Comparison of ENCODE assay signal across 1 cellular context in genomic region chr6:118319890-118320289, GRCh38.
TF ChIP-seq lines count a peak whose summit lies in the region.

No MANE protein-coding gene starts in this region.

TF ChIP-seq in IMR-90, 13 proteins besides CTCF, POLR2A, EP300 and RAD21:
- TF ChIP-seq FOS (IDR thresholded peaks at IDR 0.05; ENCODE audit: low read depth, low read length), result no peak
- TF ChIP-seq SMC3 (IDR thresholded peaks at IDR 0.05; ENCODE audit: low read depth, low read length), result no peak
- TF ChIP-seq, protein P1, sequence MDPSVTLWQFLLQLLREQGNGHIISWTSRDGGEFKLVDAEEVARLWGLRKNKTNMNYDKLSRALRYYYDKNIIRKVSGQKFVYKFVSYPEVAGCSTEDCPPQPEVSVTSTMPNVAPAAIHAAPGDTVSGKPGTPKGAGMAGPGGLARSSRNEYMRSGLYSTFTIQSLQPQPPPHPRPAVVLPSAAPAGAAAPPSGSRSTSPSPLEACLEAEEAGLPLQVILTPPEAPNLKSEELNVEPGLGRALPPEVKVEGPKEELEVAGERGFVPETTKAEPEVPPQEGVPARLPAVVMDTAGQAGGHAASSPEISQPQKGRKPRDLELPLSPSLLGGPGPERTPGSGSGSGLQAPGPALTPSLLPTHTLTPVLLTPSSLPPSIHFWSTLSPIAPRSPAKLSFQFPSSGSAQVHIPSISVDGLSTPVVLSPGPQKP (IDR thresholded peaks at IDR 0.05; ENCODE audit: borderline replicate concordance, low read depth, low read length), result no peak
- no peak for TF ChIP-seq BHLHE40 (IDR thresholded peaks at IDR 0.05; ENCODE audit: low read depth, low read length)
- TF ChIP-seq MXI1 (IDR thresholded peaks at IDR 0.05; ENCODE audit: borderline replicate concordance, low read depth, low read length), result no peak
- TF ChIP-seq NFE2L2 (IDR thresholded peaks at IDR 0.05; ENCODE audit: low read depth, low read length), result no peak
- no peak for TF ChIP-seq CHD1 (IDR thresholded peaks at IDR 0.05; ENCODE audit: low read depth, low read length)
- no peak for TF ChIP-seq RFX5 (IDR thresholded peaks at IDR 0.05; ENCODE audit: low read depth, low read length)
- TF ChIP-seq, protein P2, sequence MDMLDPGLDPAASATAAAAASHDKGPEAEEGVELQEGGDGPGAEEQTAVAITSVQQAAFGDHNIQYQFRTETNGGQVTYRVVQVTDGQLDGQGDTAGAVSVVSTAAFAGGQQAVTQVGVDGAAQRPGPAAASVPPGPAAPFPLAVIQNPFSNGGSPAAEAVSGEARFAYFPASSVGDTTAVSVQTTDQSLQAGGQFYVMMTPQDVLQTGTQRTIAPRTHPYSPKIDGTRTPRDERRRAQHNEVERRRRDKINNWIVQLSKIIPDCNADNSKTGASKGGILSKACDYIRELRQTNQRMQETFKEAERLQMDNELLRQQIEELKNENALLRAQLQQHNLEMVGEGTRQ (IDR thresholded peaks at IDR 0.05; ENCODE audit: low read depth, low read length), result no peak
- TF ChIP-seq MAFK (IDR thresholded peaks at IDR 0.05; ENCODE audit: low read depth, low read length), result no peak
- no peak for TF ChIP-seq MAZ (IDR thresholded peaks at IDR 0.05; ENCODE audit: borderline replicate concordance, low read depth, low read length)
- no peak for TF ChIP-seq CEBPB (IDR thresholded peaks at IDR 0.05; ENCODE audit: low read depth, low read length)
- no peak for TF ChIP-seq RCOR1 (IDR thresholded peaks at IDR 0.05; ENCODE audit: insufficient replicate concordance, low read length)
